ENCODE assay signal across 12 cellular contexts in genomic region chr1:21307663-21308062, GRCh38. TPM values are rescaled to one million over a fixed set of nuclear protein-coding genes. Genes with fewer than 3 reads are reported as not detected.
DNase-seq lines count a peak whose midpoint lies in the region; ATAC-seq, FAIRE-seq and TF ChIP-seq lines count a peak whose summit lies in the region.
"Had no signal": no experiment of that assay in that cellular context is flagged by ENCODE, and none has a peak within 500 bp of the region (broad histone marks: within the 10 kb centered on the region; RNA-seq: fewer than 3 reads in every experiment).

No MANE protein-coding gene starts in this region.

- no TSS peak for BruUV-seq in GM12878 (replicated peaks; lab: Mats Ljungman, UMichigan)

- POLR2A ChIA-PET in GM12878 (lab: Charles Lee): no interaction called here

- H3K79me2 ChIP-seq in Karpas-422 (ENCODE audit: low read length): peaks cover 89% of the 10 kb centered on the region
- no peaks in the 10 kb centered on the region for H3K79me2 ChIP-seq in GM12878 (ENCODE audit: control insufficient read depth, insufficient read depth, low read length)
- H3K79me2 ChIP-seq in osteoblast (ENCODE audit: insufficient read depth, low read length): peaks cover 15% of the 10 kb centered on the region

- peak; percentile 78 for ATAC-seq in GM12878
- ATAC-seq: body of pancreas had no signal

- H4K20me1 ChIP-seq in Karpas-422 (ENCODE audit: insufficient read depth, low read depth, low read length) (peaks cover 21% of the 10 kb centered on the region; the same call in 1 of the 2 replicates), GM12878 (ENCODE audit: control insufficient read depth, insufficient read depth) (peaks cover 4% of the 10 kb centered on the region), osteoblast (ENCODE audit: insufficient read depth, low read length) (peaks cover 5% of the 10 kb centered on the region)

- H3K27me3 ChIP-seq in Karpas-422 (ENCODE audit: low read length): no peaks in the 10 kb centered on the region
- H3K27me3 ChIP-seq in GM12878 (replicated peaks in 1 of 2; ENCODE audit: control insufficient read depth in 2 of 2, insufficient read depth in 2 of 2, low read length in 1 of 2): no peaks in the 10 kb centered on the region
- H3K27me3 ChIP-seq in osteoblast (ENCODE audit: insufficient read depth, low read length): no peaks in the 10 kb centered on the region
- H3K27me3 ChIP-seq: body of pancreas had no signal

- H3K27ac ChIP-seq in Karpas-422 (ENCODE audit: low read length) (peak overlapping the region; percentile 63), GM12878 (ENCODE audit: control insufficient read depth, insufficient read depth) (no peak overlapping the region), osteoblast (ENCODE audit: low read depth, low read length) (no peak overlapping the region), kidney (ENCODE audit: low read depth in 2 of 2, low read length in 2 of 2) (no peak overlapping the region)
- H3K27ac ChIP-seq: 22Rv1 had no signal

- H3K4me3 ChIP-seq in Karpas-422 (ENCODE audit: low read length) (no peak overlapping the region), GM12878 (no peak overlapping the region), osteoblast (ENCODE audit: insufficient read depth, low read length) (no peak overlapping the region), kidney (ENCODE audit: low read length in 2 of 2) (no peak overlapping the region)
- H3K4me3 ChIP-seq: body of pancreas, lung had no signal

- RAD21 ChIA-PET in GM12878 (lab: Charles Lee; ENCODE audit: unreplicated experiment): no interaction called here

- SMC1A ChIA-PET in GM12878 (lab: Charles Lee; ENCODE audit: uncharacterized antibody, unreplicated experiment): interaction anchor here (0.7 to 1.5 kb wide), 4 partner anchors 8 to 64 kb away, joined by 3 to 4 read pairs (median 4); no protein-coding TSS in a partner anchor

- H3K9ac ChIP-seq in Karpas-422 (ENCODE audit: low read length) (no peak overlapping the region), GM12878 (ENCODE audit: control insufficient read depth, insufficient read depth, low read length) (no peak overlapping the region), kidney (ENCODE audit: low read length in 2 of 2) (no peak overlapping the region)

- 58% methylated on average over 6 of the region's 6 CpGs for WGBS in GM12878 (ENCODE audit: insufficient coverage, insufficient replicate concordance, low lambda C conversion rate, missing lambda C conversion rate)

- H2AFZ ChIP-seq in Karpas-422 (ENCODE audit: low read length) (no peak overlapping the region), GM12878 (ENCODE audit: control insufficient read depth, low read depth, low read length) (no peak overlapping the region), osteoblast (ENCODE audit: low read length) (no peak overlapping the region)

- H3K36me3 ChIP-seq in Karpas-422 (ENCODE audit: insufficient read depth, low read length) (0 out of 2 replicates have a peak, but pooled peaks cover 5% of the 10 kb centered on the region), GM12878 (ENCODE audit: control insufficient read depth in 2 of 2, insufficient read depth in 2 of 2, low read length in 1 of 2) (peaks cover 0 to 2% of the 10 kb centered on the region in 2 experiments; a peak in 1 of 4 replicates), osteoblast (ENCODE audit: insufficient read depth, low read length) (no peaks in the 10 kb centered on the region), kidney (ENCODE audit: control insufficient read depth in 1 of 2, insufficient read depth in 2 of 2, low read length in 2 of 2) (no peaks in the 10 kb centered on the region)

- no peaks in the 10 kb centered on the region for H3K9me2 ChIP-seq in Karpas-422 (replicated peaks; ENCODE audit: insufficient read depth, low read length)

- TF ChIP-seq POLR2A in GM12878 (IDR thresholded peaks at IDR 0.05; ENCODE audit: low read depth, low read length): no peak

- H3K9me3 ChIP-seq in Karpas-422 (ENCODE audit: low read length): no peaks in the 10 kb centered on the region
- H3K9me3 ChIP-seq in GM12878 (replicated peaks; ENCODE audit: control insufficient read depth, insufficient read depth, low read length): no peaks in the 10 kb centered on the region; the same call in 2 of the 3 replicates
- H3K9me3 ChIP-seq in osteoblast (ENCODE audit: low read depth, low read length): peaks cover 2% of the 10 kb centered on the region
- H3K9me3 ChIP-seq in kidney (ENCODE audit: control insufficient read depth in 1 of 2, low read length in 2 of 2): no peaks in the 10 kb centered on the region
- H3K9me3 ChIP-seq: body of pancreas had no signal

- DNase-seq in DMS 273 (lab: John Stamatoyannopoulos, UW; ENCODE audit: unreplicated experiment) (peak; percentile 58), DMS 273 treated with DMSO at 0.1 percent for 48 hours (lab: John Stamatoyannopoulos, UW) (no peak), Karpas-422 (peak; percentile 63), GM12878 (ENCODE audit: low read depth, low spot score) (no peak), osteoblast (ENCODE audit: insufficient read length, low spot score, missing footprints) (peak; percentile 77), SW480 (ENCODE audit: low spot score) (no peak), kidney (no peak), kidney tubule cell (ENCODE audit: low spot score) (no peak)
- DNase-seq: body of pancreas, NCI-H748 treated with DMSO at 0.1 percent for 48 hours had no signal

- H3K4me1 ChIP-seq in Karpas-422 (ENCODE audit: low read length) (peaks cover 67% of the 10 kb centered on the region), GM12878 (ENCODE audit: control insufficient read depth, insufficient read depth, low read length) (no peaks in the 10 kb centered on the region; the same call in 1 of the 2 replicates), osteoblast (ENCODE audit: insufficient read depth, low read length) (peaks cover 14% of the 10 kb centered on the region), kidney (ENCODE audit: control insufficient read depth in 1 of 2, insufficient read depth in 1 of 2, low read depth in 1 of 2, low read length in 2 of 2) (peaks cover 0 to 7% of the 10 kb centered on the region in 2 donors)

- no peak for TF ChIP-seq EP300 in GM12878 (IDR thresholded peaks at IDR 0.05; ENCODE audit: borderline replicate concordance in 1 of 2, control insufficient read depth in 1 of 2, low read depth in 2 of 2, low read length in 2 of 2)

- TF ChIP-seq CTCF in GM12878 (IDR thresholded peaks at IDR 0.05 in 2 of 3, conservative IDR thresholded peaks at IDR 0.05 in 1 of 3; ENCODE audit: control insufficient read depth in 2 of 3, extremely low read depth in 1 of 3, insufficient read depth in 1 of 3, low read depth in 3 of 3, low read length in 3 of 3) (no peak), osteoblast (IDR thresholded peaks at IDR 0.05; ENCODE audit: extremely low read depth, low read depth, low read length) (no peak), kidney (IDR thresholded peaks at IDR 0.05; ENCODE audit: borderline replicate concordance, extremely low read depth, insufficient read depth) (no peak)

- in situ Hi-C loops in GM12878 (cut with MboI): no loop called here

- no peak for TF ChIP-seq RAD21 in GM12878 (IDR thresholded peaks at IDR 0.05; ENCODE audit: insufficient read depth, low read depth, low read length)

- H3K4me2 ChIP-seq in Karpas-422 (ENCODE audit: low read depth, low read length, poor library complexity, severe bottlenecking): no peak overlapping the region
- no peak overlapping the region for H3K4me2 ChIP-seq in GM12878 (ENCODE audit: control insufficient read depth, insufficient read depth)
- H3K4me2 ChIP-seq in osteoblast (ENCODE audit: insufficient read depth, low read length): no peak overlapping the region

- FAIRE-seq in GM12878 (lab: Jason Lieb, UNC): no peak
- no peak for FAIRE-seq in kidney (lab: Jason Lieb, UNC)

- intact Hi-C loops in GM12878 (cut with micrococcal nuclease; ENCODE audit: unreplicated experiment) (no loop called here), kidney (cut with DNase I) (no loop called here)

- CTCF ChIA-PET in GM12878 (lab: Yijun Ruan, JAX): interaction anchor here (1.8 kb wide), 1 partner anchor 52 kb away, joined by 5 read pairs; no protein-coding TSS in a partner anchor

TF ChIP-seq in GM12878, 131 proteins besides CTCF, POLR2A, EP300 and RAD21 (continues in another document):
- TF ChIP-seq HCFC1 (IDR thresholded peaks at IDR 0.05; ENCODE audit: low read length): no peak
- TF ChIP-seq, protein P1, sequence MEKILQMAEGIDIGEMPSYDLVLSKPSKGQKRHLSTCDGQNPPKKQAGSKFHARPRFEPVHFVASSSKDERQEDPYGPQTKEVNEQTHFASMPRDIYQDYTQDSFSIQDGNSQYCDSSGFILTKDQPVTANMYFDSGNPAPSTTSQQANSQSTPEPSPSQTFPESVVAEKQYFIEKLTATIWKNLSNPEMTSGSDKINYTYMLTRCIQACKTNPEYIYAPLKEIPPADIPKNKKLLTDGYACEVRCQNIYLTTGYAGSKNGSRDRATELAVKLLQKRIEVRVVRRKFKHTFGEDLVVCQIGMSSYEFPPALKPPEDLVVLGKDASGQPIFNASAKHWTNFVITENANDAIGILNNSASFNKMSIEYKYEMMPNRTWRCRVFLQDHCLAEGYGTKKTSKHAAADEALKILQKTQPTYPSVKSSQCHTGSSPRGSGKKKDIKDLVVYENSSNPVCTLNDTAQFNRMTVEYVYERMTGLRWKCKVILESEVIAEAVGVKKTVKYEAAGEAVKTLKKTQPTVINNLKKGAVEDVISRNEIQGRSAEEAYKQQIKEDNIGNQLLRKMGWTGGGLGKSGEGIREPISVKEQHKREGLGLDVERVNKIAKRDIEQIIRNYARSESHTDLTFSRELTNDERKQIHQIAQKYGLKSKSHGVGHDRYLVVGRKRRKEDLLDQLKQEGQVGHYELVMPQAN (conservative IDR thresholded peaks at IDR 0.05): no peak

RNA-seq across cellular contexts. Expression of gene ECE1, which starts 17.4 kb away (rescaled TPM):
- 59.9 and 81.7 TPM in 2 replicates for total RNA-seq in Karpas-422 (2014; rRNA removed; shearing (Covaris generic); ENCODE audit: low replicate concordance)
- total RNA-seq in GM12878 (2013; cell fraction: nucleolus; rRNA removed): 121 and 133 TPM in 2 replicates
- total RNA-seq in GM12878 (2014; rRNA removed) (39.9 and 40.5 TPM in 2 replicates), GM12878 (2014; rRNA removed; fragmentation: Illumina TruSeq; extraction: Trizol) (19.2 and 20.4 TPM in 2 replicates), GM12878 (2021) (81.0 and 81.5 TPM in 2 replicates), osteoblast (32.6 and 34.8 TPM in 2 replicates), kidney (128 TPM)
- 13.5 TPM for polyA plus RNA-seq in GM12878 (2011; ENCODE audit: low read depth)
- polyA plus RNA-seq in GM12878 (2011; rRNA removed) (23.4 and 34.2 TPM in 2 replicates), GM12878 (2014; fragmentation: Illumina TruSeq; extraction: Trizol) (39.6 and 50.9 TPM in 2 replicates), GM12878 (2014; fragmentation: Nextera tagmentation; extraction: Ambion mirVana) (1 to 10 TPM in 1 of 2 experiments, under 1 TPM in 1; 0.97 to 2.4 TPM), GM12878 (2014; rRNA removed) (32.2 and 41.0 TPM in 2 replicates), GM12878 (2016; fragmentation: Nextera tagmentation; extraction: Ambion mirVana) (10 to 100 TPM; 40.5 to 43.6 TPM), kidney (ENCODE audit: insufficient read depth, low read depth, low replicate concordance) (30.8 TPM)
- 20.8 and 22.4 TPM in 2 replicates for polyA plus RNA-seq in GM12878 (2011; cell fraction: cytosol; rRNA removed)
- 46.3 and 47.3 TPM in 2 replicates for polyA plus RNA-seq in GM12878 (2011; cell fraction: nucleus; rRNA removed)
- 11.0 and 13.7 TPM in 2 replicates for polyA plus RNA-seq in GM12878 (2012)
- 36.1 and 38.8 TPM in 2 replicates for polyA minus RNA-seq in GM12878 (2011; rRNA and poly(A)+ RNA removed)
- 15.8 and 16.8 TPM in 2 replicates for polyA minus RNA-seq in GM12878 (2011; cell fraction: cytosol; rRNA and poly(A)+ RNA removed)
- polyA minus RNA-seq in GM12878 (2011; cell fraction: nucleus; rRNA and poly(A)+ RNA removed): 31.1 and 39.1 TPM in 2 replicates

Comparison
In these comparisons a context has a peak if more than half of its experiments do, and no peak if none do; other contexts are left out.
1. DNase-seq: peak in DMS 273 (single experiment), Karpas-422 (single experiment) and osteoblast (single experiment); none in DMS 273 treated with DMSO at 0.1 percent for 48 hours (single experiment), GM12878 (single experiment), SW480 (single experiment), kidney (single experiment) and kidney tubule cell (single experiment).